ENCODE assay signal across 8 cellular contexts in the genomic region with DNA sequence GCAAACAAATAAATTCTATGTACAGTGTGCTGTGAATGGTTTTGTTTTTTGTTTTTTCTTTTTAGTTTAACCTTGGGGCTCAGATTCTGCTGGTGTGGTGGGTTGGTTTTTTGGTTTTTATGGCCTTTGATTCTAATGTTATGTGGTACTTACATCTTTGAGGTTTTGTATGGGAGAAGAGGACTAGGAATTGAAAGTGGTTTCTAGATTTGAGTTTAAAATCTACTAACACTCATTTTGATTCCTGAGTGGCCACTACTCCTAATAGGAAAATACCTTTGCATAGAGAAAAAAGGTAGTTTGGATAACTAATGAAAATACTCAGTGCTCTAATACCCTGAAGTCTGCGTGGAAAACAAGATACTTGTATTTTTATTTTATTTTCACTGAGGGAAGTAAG.
DNase-seq lines count a peak whose midpoint lies in the region; ATAC-seq and TF ChIP-seq lines count a peak whose summit lies in the region.

No MANE protein-coding gene starts in this region.

- H2BK120ac ChIP-seq in trophoblast cell (ENCODE audit: insufficient read depth, low read length, poor library complexity): no peak overlapping the region

- H3K4me3 ChIP-seq in PC-9: peak overlapping the region; percentile 92
- peak overlapping the region; percentile 81 for H3K4me3 ChIP-seq in epithelial cell of proximal tubule (ENCODE audit: low read depth, low read length)
- H3K4me3 ChIP-seq in trophoblast cell (ENCODE audit: low read depth, low read length): no peak overlapping the region

- H3K4me2 ChIP-seq in PC-9: peak overlapping the region; percentile 81
- H3K4me2 ChIP-seq in trophoblast cell (ENCODE audit: low read length): peak overlapping the region; percentile 54

- no peak overlapping the region for H2AFZ ChIP-seq in PC-9
- H2AFZ ChIP-seq in trophoblast cell (ENCODE audit: insufficient read depth, low read length, poor library complexity): no peak overlapping the region

- no peak overlapping the region for H2AK5ac ChIP-seq in trophoblast cell (ENCODE audit: low read length)

- H3K79me2 ChIP-seq in PC-9 (ENCODE audit: low read depth) (peaks cover 57% of the 10 kb centered on the region), trophoblast cell (ENCODE audit: control insufficient read depth, insufficient read depth, low read length, poor library complexity) (peaks cover 16% of the 10 kb centered on the region)

- H3F3A ChIP-seq in PC-9 (ENCODE audit: insufficient read depth, low read depth): peaks cover 17% of the 10 kb centered on the region

- H4K91ac ChIP-seq in trophoblast cell (ENCODE audit: low read depth, low read length): no peak overlapping the region

- no peak for TF ChIP-seq CTCF in PC-9 (conservative IDR thresholded peaks at IDR 0.05)
- no peak for TF ChIP-seq CTCF in epithelial cell of proximal tubule (conservative IDR thresholded peaks at IDR 0.05; ENCODE audit: low read depth, low read length)

- H3K9me3 ChIP-seq in PC-9 (ENCODE audit: insufficient read depth, low read depth) (no peaks in the 10 kb centered on the region), trophoblast cell (ENCODE audit: insufficient read depth, low read depth, low read length) (no peaks in the 10 kb centered on the region)

- H3K9ac ChIP-seq in trophoblast cell (ENCODE audit: low read length): no peak overlapping the region

- peak; percentile 34 for DNase-seq in G401 (ENCODE audit: low spot score)
- no peak for DNase-seq in PC-9
- DNase-seq in epithelial cell of proximal tubule (ENCODE audit: low read depth): no peak
- DNase-seq in trophoblast cell: no peak
- DNase-seq in HPDE6-E6E7 (ENCODE audit: extremely low spot score): no peak

- no peak overlapping the region for H3K4ac ChIP-seq in trophoblast cell (ENCODE audit: low read depth, low read length)

- H2BK12ac ChIP-seq in trophoblast cell (ENCODE audit: low read length): no peak overlapping the region

- ATAC-seq in HG02852 (IDR thresholded peaks at IDR 0.05; ENCODE audit: unreplicated experiment) (no peak), HG03378 (IDR thresholded peaks at IDR 0.05; ENCODE audit: unreplicated experiment) (no peak), HG02870 (IDR thresholded peaks at IDR 0.05; ENCODE audit: unreplicated experiment) (no peak)

- POLR2A ChIA-PET in PC-9 (lab: Charles Lee; ENCODE audit: unreplicated experiment): no interaction called here

- in situ Hi-C loops in G401 (cut with HindIII; ENCODE audit: low sequenced_read_pairs): no loop called here

- H2BK5ac ChIP-seq in trophoblast cell (ENCODE audit: low read depth, low read length, poor library complexity): no peak overlapping the region

- no peak overlapping the region for H3K14ac ChIP-seq in trophoblast cell (ENCODE audit: low read length)

- H3K27ac ChIP-seq in PC-9 (peak overlapping the region; percentile 99), trophoblast cell (ENCODE audit: low read depth, low read length) (no peak overlapping the region)

- CTCF ChIA-PET in PC-9 (lab: Charles Lee): no interaction called here

- H3K27me3 ChIP-seq in PC-9 (ENCODE audit: insufficient read depth, low read depth) (no peaks in the 10 kb centered on the region), trophoblast cell (ENCODE audit: insufficient read depth, low read length) (no peaks in the 10 kb centered on the region)

- no peak overlapping the region for H3K18ac ChIP-seq in trophoblast cell (ENCODE audit: low read length)

- H3K9me2 ChIP-seq in PC-9 (ENCODE audit: insufficient read depth): no peaks in the 10 kb centered on the region

- H3K79me1 ChIP-seq in trophoblast cell (ENCODE audit: low read length): peaks cover 17% of the 10 kb centered on the region

- no peak overlapping the region for H4K12ac ChIP-seq in trophoblast cell (ENCODE audit: low read depth, low read length)

- no peak overlapping the region for H4K8ac ChIP-seq in trophoblast cell (ENCODE audit: low read depth, low read length)

- no peaks in the 10 kb centered on the region for H4K20me1 ChIP-seq in PC-9 (ENCODE audit: insufficient read depth)

- BruUV-seq in PC-9 (replicated peaks; lab: Mats Ljungman, UMichigan): no TSS peak

- no CpG with 5 or more reads among the region's 1 CpG for WGBS in trophoblast cell (ENCODE audit: extremely low coverage, insufficient coverage, insufficient read length)

- H3K23ac ChIP-seq in trophoblast cell (ENCODE audit: low read length): no peak overlapping the region

- intact Hi-C loops in PC-9 (cut with micrococcal nuclease; ENCODE audit: unreplicated experiment): loop anchor here (1.0 to 10.0 kb wide), 3 partner anchors 26 to 330 kb away; a partner anchor contains a TSS

- H3K36me3 ChIP-seq in PC-9 (ENCODE audit: low read depth): no peaks in the 10 kb centered on the region
- H3K36me3 ChIP-seq in trophoblast cell (ENCODE audit: control insufficient read depth in 1 of 2, insufficient read depth in 2 of 2, low read length in 2 of 2): no peaks in the 10 kb centered on the region

- H3K4me1 ChIP-seq in PC-9 (replicated peaks; ENCODE audit: insufficient read depth): peaks cover 32% of the 10 kb centered on the region
- no peaks in the 10 kb centered on the region for H3K4me1 ChIP-seq in trophoblast cell (ENCODE audit: control insufficient read depth in 1 of 2, insufficient read depth in 2 of 2, low read length in 2 of 2)
